In the genomic region with DNA sequence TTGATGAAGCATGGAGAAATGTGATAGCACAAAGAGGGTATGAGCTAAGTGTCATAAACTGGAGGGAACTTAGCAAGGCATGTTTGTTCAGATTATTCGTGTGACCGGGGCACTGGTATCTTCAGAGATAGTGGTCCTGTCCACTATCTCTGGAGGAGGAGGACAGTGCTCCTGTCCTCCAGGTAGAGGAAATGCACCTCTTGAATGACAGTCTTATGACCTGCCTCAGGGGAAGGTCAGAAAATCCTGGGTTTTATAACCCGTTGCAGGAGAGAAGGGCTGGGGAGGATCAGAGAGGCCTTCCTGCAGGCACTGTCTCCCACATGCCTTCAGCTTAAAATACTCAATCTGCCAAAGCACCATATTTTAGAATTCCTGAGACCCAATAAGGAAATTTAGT, we compare ENCODE assay signal across 20 cellular contexts.
A peak's percentile ranks its signal among the peaks of the same experiment; 100 is the strongest.
DNase-seq lines count a peak whose midpoint lies in the region; FAIRE-seq and TF ChIP-seq lines count a peak whose summit lies in the region.
"Had no signal": no experiment of that assay in that cellular context is flagged by ENCODE, and none has a peak within 500 bp of the region (broad histone marks: within the 10 kb centered on the region; RNA-seq: fewer than 3 reads in every experiment).

No MANE protein-coding gene starts in this region.

- TF ChIP-seq CTCF in H1 (IDR thresholded peaks at IDR 0.05; ENCODE audit: control extremely low read depth in 1 of 3, insufficient read depth in 1 of 3, low read depth in 1 of 3, low read length in 3 of 3) (no peak), progenitor cell of endocrine pancreas (IDR thresholded peaks at IDR 0.05; ENCODE audit: unreplicated experiment) (no peak), transverse colon (IDR thresholded peaks at IDR 0.05) (no peak)

- H2BK5ac ChIP-seq in H1 (ENCODE audit: low read depth, low read length): no peak overlapping the region

- no peak for TF ChIP-seq EP300 in H1 (IDR thresholded peaks at IDR 0.05; ENCODE audit: borderline replicate concordance in 1 of 2, low read depth in 2 of 2, low read length in 2 of 2)
- no peak for TF ChIP-seq EP300 in transverse colon (IDR thresholded peaks at IDR 0.05; ENCODE audit: low read depth)

- no peaks in the 10 kb centered on the region for H4K20me1 ChIP-seq in H1 (replicated peaks in 1 of 2; ENCODE audit: control insufficient read depth in 1 of 2, insufficient read depth in 2 of 2, low read length in 2 of 2)
- H4K20me1 ChIP-seq: BLaER1 had no signal

- FAIRE-seq in H1 (lab: Jason Lieb, UNC): no peak
- FAIRE-seq: G401.6, GM12878, GM19239 had no signal

- 0 out of 2 replicates have a peak overlapping the region, but pooled peaks have one; percentile 40 for H2BK15ac ChIP-seq in H1 (ENCODE audit: low read length)

- DNase-seq in NCI-H2171 treated with DMSO at 0.1 percent for 48 hours (lab: John Stamatoyannopoulos, UW): peak; percentile 29
- no peak for DNase-seq in NCI-H2171 (lab: John Stamatoyannopoulos, UW)
- no peak for DNase-seq in H1 (ENCODE audit: low read depth in 1 of 2, low spot score in 2 of 2)
- DNase-seq in progenitor cell of endocrine pancreas (ENCODE audit: low spot score, unreplicated experiment): no peak
- DNase-seq in nucleus accumbens (lab: John Stamatoyannopoulos, UW): no peak
- no peak for DNase-seq in transverse colon
- DNase-seq: CD4-positive, CD25-positive, alpha-beta regulatory T cell; CD8-positive, alpha-beta T cell; DMS153; DND-41; GM23248; H9 had no signal

- H2BK20ac ChIP-seq in H1 (ENCODE audit: low read length): no peak overlapping the region

- no peak for TF ChIP-seq RAD21 in H1 (IDR thresholded peaks at IDR 0.05 in 1 of 2, conservative IDR thresholded peaks at IDR 0.05 in 1 of 2; ENCODE audit: low read depth in 2 of 2, low read length in 2 of 2)

- H3K4me1 Mint-ChIP-seq in progenitor cell of endocrine pancreas (ENCODE audit: low read depth): no peaks in the 10 kb centered on the region
- H3K4me1 Mint-ChIP-seq: B cell had no signal

- no peak overlapping the region for H2AK5ac ChIP-seq in H1 (ENCODE audit: low read depth, low read length)

- H3K27me3 Mint-ChIP-seq in progenitor cell of endocrine pancreas: no peaks in the 10 kb centered on the region

- in situ Hi-C loops in transverse colon (cut with MboI; ENCODE audit: low pct_ligation_motif_present in 1 of 4, low pct_unique_long_range_greater_than_20kb in 1 of 4, low sequenced_read_pairs in 3 of 4): no loop called here

- no peak overlapping the region for H3K4me3 Mint-ChIP-seq in progenitor cell of endocrine pancreas (ENCODE audit: low read depth)
- H3K4me3 Mint-ChIP-seq: B cell; CD4-positive, CD25-positive, alpha-beta regulatory T cell; CD8-positive, alpha-beta T cell; H9 had no signal

- H3K4me1 ChIP-seq in H1 (replicated peaks in 1 of 4; ENCODE audit: control insufficient read depth in 3 of 4, insufficient read depth in 4 of 4, low read length in 3 of 4): peaks cover 0 to 3% (median under 1%) of the 10 kb centered on the region in 4 experiments; a peak in 2 of 7 replicates
- no peaks in the 10 kb centered on the region for H3K4me1 ChIP-seq in transverse colon
- H3K4me1 ChIP-seq: BLaER1 had no signal

- intact Hi-C loops in transverse colon (cut with DNase I; ENCODE audit: low total_unique reads): no loop called here

- H3K4ac ChIP-seq in H1 (replicated peaks; ENCODE audit: insufficient read length, low read depth, low read length): no peak overlapping the region

- H3K9me3 ChIP-seq in H1 (ENCODE audit: insufficient read depth in 2 of 2, low read depth in 1 of 2, low read length in 1 of 2) (peaks cover 0 to under 1% of the 10 kb centered on the region in 2 experiments; a peak in 3 of 4 replicates), transverse colon (no peaks in the 10 kb centered on the region)
- H3K9me3 ChIP-seq: Caco-2 had no signal

- no peak overlapping the region for H4K5ac ChIP-seq in H1 (ENCODE audit: insufficient read length, low read depth, low read length)

- no peak overlapping the region for H3K9ac ChIP-seq in H1 (replicated peaks in 1 of 4; ENCODE audit: extremely low read depth in 1 of 4, low read depth in 3 of 4, low read length in 3 of 4)
- H3K9ac ChIP-seq: BLaER1, GM23248 had no signal

- 92% methylated on average over 3 of the region's 3 CpGs; no CpG with 5 or more reads in 1 of the 2 experiments for WGBS in H1 (ENCODE audit: extremely low coverage in 1 of 2, insufficient coverage in 1 of 2, insufficient read length in 1 of 2, insufficient replicate concordance in 2 of 2, low coverage in 1 of 2, low lambda C conversion rate in 2 of 2, missing lambda C conversion rate in 1 of 2), 2 experiments
- WGBS in transverse colon (ENCODE audit: low coverage in 1 of 2), 2 donors: 86 to 93% methylated on average over 2 to 3 of the region's 3 CpGs

- no peak overlapping the region for H4K8ac ChIP-seq in H1 (ENCODE audit: extremely low read depth, insufficient read depth, low read length)

- H3K79me2 ChIP-seq in H1 (ENCODE audit: control insufficient read depth in 1 of 2, insufficient read depth in 2 of 2, low read length in 2 of 2): no peaks in the 10 kb centered on the region

- H3K27ac ChIP-seq in H1 (ENCODE audit: low read depth, low read length): no peak overlapping the region
- H3K27ac ChIP-seq in transverse colon: no peak overlapping the region
- H3K27ac ChIP-seq: 22Rv1, BLaER1, C4-2B, GM23248 had no signal

- H3K23me2 ChIP-seq in H1 (ENCODE audit: low read depth, low read length): no peaks in the 10 kb centered on the region; the same call in 1 of the 2 replicates

- H2BK12ac ChIP-seq in H1 (ENCODE audit: low read depth, low read length): no peak overlapping the region

- H2BK120ac ChIP-seq in H1 (replicated peaks; ENCODE audit: low read depth, low read length): no peak overlapping the region

- H4K91ac ChIP-seq in H1 (replicated peaks; ENCODE audit: insufficient read length, low read length): no peak overlapping the region

- peak overlapping the region; percentile 73 for H3K27ac Mint-ChIP-seq in progenitor cell of endocrine pancreas
- H3K27ac Mint-ChIP-seq: B cell; CD4-positive, CD25-positive, alpha-beta regulatory T cell; CD8-positive, alpha-beta T cell; H9 had no signal

- H3K27me3 ChIP-seq in H1 (replicated peaks in 1 of 4; ENCODE audit: control insufficient read depth in 3 of 4, extremely low read depth in 1 of 4, insufficient read depth in 3 of 4, low read length in 3 of 4) (no peaks in the 10 kb centered on the region), transverse colon (no peaks in the 10 kb centered on the region)
- H3K27me3 ChIP-seq: BLaER1 had no signal

- H3K36me3 ChIP-seq in H1 (ENCODE audit: control insufficient read depth in 2 of 4, insufficient read depth in 4 of 4, low read length in 3 of 4) (0 out of 8 replicates have a peak, but pooled peaks cover 0 to 2% (median 0%) of the 10 kb centered on the region in 4 experiments), transverse colon (no peaks in the 10 kb centered on the region)
- H3K36me3 ChIP-seq: BLaER1 had no signal

- H3K4me3 ChIP-seq in H1 (ENCODE audit: extremely low read depth in 1 of 4, insufficient read depth in 2 of 4, low read depth in 3 of 4, low read length in 4 of 4): no peak overlapping the region
- H3K4me3 ChIP-seq in transverse colon: no peak overlapping the region
- H3K4me3 ChIP-seq: BLaER1, GM12878, GM23248 had no signal

- no peak overlapping the region for H2AFZ ChIP-seq in H1 (ENCODE audit: low read length)
- H2AFZ ChIP-seq: GM23248 had no signal

- H3K56ac ChIP-seq in H1 (replicated peaks; ENCODE audit: insufficient read length, low read depth, low read length): no peak overlapping the region

- no peak overlapping the region for H3K4me2 ChIP-seq in H1 (ENCODE audit: insufficient read depth in 1 of 2, low read depth in 2 of 2, low read length in 2 of 2)
- H3K4me2 ChIP-seq: BLaER1 had no signal

- POLR2A ChIA-PET in H1 (lab: Charles Lee; ENCODE audit: partially characterized antibody): no interaction called here

- H3K23ac ChIP-seq in H1 (ENCODE audit: insufficient read length): no peak overlapping the region

- CTCF ChIA-PET in H1 (lab: Charles Lee; ENCODE audit: partially characterized antibody): interaction anchor here (1.2 to 1.7 kb wide), 4 partner anchors 11 to 68 kb away, joined by 3 to 4 read pairs (median 4); no protein-coding TSS in a partner anchor

- TF ChIP-seq POLR2A in H1 (IDR thresholded peaks at IDR 0.05; ENCODE audit: control extremely low read depth in 1 of 2, low read depth in 2 of 2, low read length in 2 of 2): no peak
- TF ChIP-seq POLR2A in transverse colon (IDR thresholded peaks at IDR 0.05): no peak

- H3K14ac ChIP-seq in H1 (ENCODE audit: insufficient read length): no peak overlapping the region

- H3K18ac ChIP-seq in H1 (ENCODE audit: extremely low read depth, low read length): no peak overlapping the region

- peaks cover 2% of the 10 kb centered on the region for H3K9me3 Mint-ChIP-seq in progenitor cell of endocrine pancreas (ENCODE audit: low read depth)
- H3K9me3 Mint-ChIP-seq: CD8-positive, alpha-beta T cell had no signal

- H3K79me1 ChIP-seq in H1 (ENCODE audit: low read depth, low read length): no peaks in the 10 kb centered on the region

- H3K36me3 Mint-ChIP-seq in progenitor cell of endocrine pancreas (ENCODE audit: insufficient read depth): no peaks in the 10 kb centered on the region
- H3K36me3 Mint-ChIP-seq: CD4-positive, CD25-positive, alpha-beta regulatory T cell; CD8-positive, alpha-beta T cell had no signal

TF ChIP-seq in H1, 55 proteins besides CTCF, POLR2A, EP300 and RAD21 (continues in another document):
- no peak for TF ChIP-seq YY1 (IDR thresholded peaks at IDR 0.05; ENCODE audit: low read depth, low read length)
- no peak for TF ChIP-seq CTBP2 (IDR thresholded peaks at IDR 0.05; ENCODE audit: borderline replicate concordance, insufficient read depth, insufficient read length, low read length)
- TF ChIP-seq, protein P1, sequence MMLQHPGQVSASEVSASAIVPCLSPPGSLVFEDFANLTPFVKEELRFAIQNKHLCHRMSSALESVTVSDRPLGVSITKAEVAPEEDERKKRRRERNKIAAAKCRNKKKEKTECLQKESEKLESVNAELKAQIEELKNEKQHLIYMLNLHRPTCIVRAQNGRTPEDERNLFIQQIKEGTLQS (IDR thresholded peaks at IDR 0.05; ENCODE audit: insufficient read depth, low read depth, low read length): no peak
- TF ChIP-seq GTF2F1 (IDR thresholded peaks at IDR 0.05; ENCODE audit: borderline replicate concordance, low read depth, low read length): no peak
- TF ChIP-seq ASH2L (IDR thresholded peaks at IDR 0.05; ENCODE audit: low read length): no peak
- TF ChIP-seq MAFK (IDR thresholded peaks at IDR 0.05; ENCODE audit: low read depth, low read length): no peak
- no peak for TF ChIP-seq ZNF274 (IDR thresholded peaks at IDR 0.05; ENCODE audit: borderline replicate concordance, extremely low read depth, low read length)
- no peak for TF ChIP-seq RBBP5 (IDR thresholded peaks at IDR 0.05; ENCODE audit: borderline replicate concordance, low read depth, low read length)
- TF ChIP-seq NANOG (IDR thresholded peaks at IDR 0.05; ENCODE audit: insufficient read depth, low read depth, low read length, poor library complexity, severe bottlenecking): no peak
- TF ChIP-seq NRF1 (IDR thresholded peaks at IDR 0.05; ENCODE audit: low read depth, low read length): no peak
- no peak for TF ChIP-seq HDAC6 (IDR thresholded peaks at IDR 0.05; ENCODE audit: low read depth, low read length)
- no peak for TF ChIP-seq TBP (IDR thresholded peaks at IDR 0.05; ENCODE audit: low read depth, low read length)
